In the genomic region with DNA sequence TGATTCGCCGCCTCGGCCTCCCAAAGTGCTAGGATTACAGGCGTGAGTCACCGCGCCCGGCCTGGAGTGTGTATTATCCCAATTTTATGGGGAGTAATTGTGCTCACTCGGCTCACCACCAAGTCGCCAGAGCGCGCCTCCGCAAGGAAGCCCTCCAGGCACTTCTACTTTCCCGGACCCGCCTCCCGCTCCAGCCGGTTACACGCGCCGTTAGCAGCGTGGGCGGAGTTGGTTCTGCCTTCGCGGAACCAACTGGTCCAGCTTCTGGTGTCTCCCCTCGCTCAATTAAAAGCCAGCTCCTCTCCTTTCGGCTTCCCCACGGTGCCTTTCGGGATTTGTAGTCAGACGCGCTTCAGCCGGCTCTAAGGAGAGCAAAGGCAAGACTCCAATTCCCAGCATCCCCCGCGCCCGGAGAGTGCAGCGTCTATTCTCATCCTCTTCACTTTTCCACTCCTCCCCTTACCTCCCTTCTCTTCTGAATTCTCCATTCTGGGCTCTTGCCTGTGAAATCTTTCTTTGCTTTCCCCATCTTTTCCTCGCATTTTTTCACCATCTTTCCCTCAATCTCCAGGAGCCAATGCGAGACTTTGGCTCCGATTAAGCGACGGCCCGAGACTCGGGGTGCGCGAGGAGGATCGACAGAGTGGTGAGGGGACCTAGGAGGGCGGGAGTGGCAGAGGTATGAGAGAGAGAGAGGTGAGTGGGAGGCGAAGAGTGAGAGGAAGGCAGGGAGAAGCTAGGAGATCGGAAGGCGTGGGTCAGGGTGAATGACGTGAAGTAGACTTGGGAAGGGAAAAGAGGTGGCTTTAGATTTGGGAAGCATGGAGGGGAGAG, we compare ENCODE assay signal across 8 cellular contexts. TPM values are rescaled to one million over a fixed set of nuclear protein-coding genes. Genes with fewer than 3 reads are reported as not detected.
DNase-seq lines count a peak whose midpoint lies in the region; FAIRE-seq and TF ChIP-seq lines count a peak whose summit lies in the region.

A gene (plus strand): TSS at position 450 of the 834 bp plus-strand sequence.

- no peaks in the 10 kb centered on the region for H3K9me3 Mint-ChIP-seq in HFFc6
- H3K9me3 Mint-ChIP-seq in activated naive CD4-positive, alpha-beta T cell treated with anti-CD3 and anti-CD28 coated beads, Interleukin-2, amount 10 ng/mL, durations not matched to agents 7 days and 5 days = no peaks in the 10 kb centered on the region

- no peaks in the 10 kb centered on the region for H3K27me3 Mint-ChIP-seq in HFFc6 (ENCODE audit: insufficient read depth)
- H3K27me3 Mint-ChIP-seq in activated naive CD4-positive, alpha-beta T cell treated with anti-CD3 and anti-CD28 coated beads, Interleukin-2, amount 10 ng/mL, durations not matched to agents 7 days and 5 days = no peaks in the 10 kb centered on the region

- no peak for TF ChIP-seq CTCF in HFFc6 (IDR thresholded peaks at IDR 0.05)
- no peak for TF ChIP-seq CTCF in NB4 (IDR thresholded peaks at IDR 0.05; ENCODE audit: low read depth, low read length)
- TF ChIP-seq CTCF in neutrophil (IDR thresholded peaks at IDR 0.05) = no peak

- H3K36me3 ChIP-seq in SK-N-MC (ENCODE audit: insufficient read depth, low read length) (peaks cover 14% of the 10 kb centered on the region; the same call in 1 of the 2 replicates), neutrophil (peaks cover 18% of the 10 kb centered on the region)

- H3K36me3 Mint-ChIP-seq in HFFc6 (ENCODE audit: low read depth) = peaks cover 6% of the 10 kb centered on the region; the same call in 1 of the 2 replicates
- H3K36me3 Mint-ChIP-seq in activated naive CD4-positive, alpha-beta T cell treated with anti-CD3 and anti-CD28 coated beads, Interleukin-2, amount 10 ng/mL, durations not matched to agents 7 days and 5 days = peaks cover 20% of the 10 kb centered on the region

- peak within 1 kb of the TSS; percentile 96 for H3K9ac ChIP-seq in SK-N-MC (ENCODE audit: insufficient read length)

- H3K9me3 ChIP-seq in SK-N-MC (ENCODE audit: low read depth, low read length) (no peaks in the 10 kb centered on the region), neutrophil (no peaks in the 10 kb centered on the region)

- peak within 1 kb of the TSS; percentile 73 for H3K27ac Mint-ChIP-seq in HFFc6
- H3K27ac Mint-ChIP-seq in activated naive CD4-positive, alpha-beta T cell treated with anti-CD3 and anti-CD28 coated beads, Interleukin-2, amount 10 ng/mL, durations not matched to agents 7 days and 5 days = peak within 1 kb of the TSS; percentile 71

- H3K4me3 ChIP-seq in NB4 (ENCODE audit: low read depth, low read length) (peak within 1 kb of the TSS; percentile 92), SK-N-MC (peak within 1 kb of the TSS; percentile 100), neutrophil (ENCODE audit: low read depth in 1 of 2, low read length in 1 of 2) (peak within 1 kb of the TSS; percentile 68 to 69)

- H3K4me1 ChIP-seq in neutrophil (ENCODE audit: control insufficient read depth in 1 of 2, insufficient read depth in 1 of 2, low read depth in 1 of 2, low read length in 1 of 2) = peaks cover 11 to 15% of the 10 kb centered on the region in 2 experiments

- no peak for FAIRE-seq in frontal cortex (lab: Jason Lieb, UNC)

- H3K4me1 Mint-ChIP-seq in HFFc6 (ENCODE audit: low read depth) = peaks cover 11% of the 10 kb centered on the region
- H3K4me1 Mint-ChIP-seq in activated naive CD4-positive, alpha-beta T cell treated with anti-CD3 and anti-CD28 coated beads, Interleukin-2, amount 10 ng/mL, durations not matched to agents 7 days and 5 days = peaks cover 25% of the 10 kb centered on the region

- no peak within 1 kb of the TSS for H3K27ac ChIP-seq in SK-N-MC
- peak within 1 kb of the TSS; percentile 26 for H3K27ac ChIP-seq in neutrophil

- TF ChIP-seq POLR2A in NB4 (IDR thresholded peaks at IDR 0.05; ENCODE audit: extremely low read depth, insufficient read length) = peak; percentile 25

- H3K4me3 Mint-ChIP-seq in HFFc6 = peak within 1 kb of the TSS; percentile 97
- H3K4me3 Mint-ChIP-seq in activated naive CD4-positive, alpha-beta T cell treated with anti-CD3 and anti-CD28 coated beads, Interleukin-2, amount 10 ng/mL, durations not matched to agents 7 days and 5 days = peak within 1 kb of the TSS; percentile 97

- CTCF ChIA-PET in activated naive CD4-positive, alpha-beta T cell treated with anti-CD3 and anti-CD28 coated beads, Interleukin-2, amount 10 ng/mL, durations not matched to agents 7 days and 5 days (lab: Charles Lee) = interaction anchor here (0.8 to 3.4 kb wide), 8 partner anchors 8 to 191 kb away, joined by 3 to 11 read pairs (median 4); a partner anchor contains a TSS

- DNase-seq in GM03348 (ENCODE audit: low spot score) = peak; percentile 96
- peak; percentile 99 for DNase-seq in HFFc6
- DNase-seq in NB4 (ENCODE audit: low read depth) = peak; percentile 99
- DNase-seq in SK-N-MC (ENCODE audit: low read depth, low spot score) = peak; percentile 96
- DNase-seq in activated naive CD4-positive, alpha-beta T cell treated with anti-CD3 and anti-CD28 coated beads, Interleukin-2, amount 10 ng/mL, durations not matched to agents 7 days and 5 days = peak; percentile 98
- peak; percentile 84 to 92 for DNase-seq in frontal cortex (ENCODE audit: low spot score in 2 of 2)
- peak; percentile 99 for DNase-seq in superior temporal gyrus (ENCODE audit: extremely low spot score)

- H3K27me3 ChIP-seq in neutrophil = no peaks in the 10 kb centered on the region

RNA-seq across cellular contexts. Expression of the gene that starts here (rescaled TPM):
- total RNA-seq in HFFc6 (2021; fragmentation: NEBNext Ultra II Directional; extraction: Animal tissue kit (Norgen Biotek cat#: 25700)) = 10 to 100 TPM; 23.9 to 27.1 (median 26.5) TPM
- 15.5 TPM for total RNA-seq in frontal cortex
